1 cellular context compared by ENCODE assay signal in the genomic region with DNA sequence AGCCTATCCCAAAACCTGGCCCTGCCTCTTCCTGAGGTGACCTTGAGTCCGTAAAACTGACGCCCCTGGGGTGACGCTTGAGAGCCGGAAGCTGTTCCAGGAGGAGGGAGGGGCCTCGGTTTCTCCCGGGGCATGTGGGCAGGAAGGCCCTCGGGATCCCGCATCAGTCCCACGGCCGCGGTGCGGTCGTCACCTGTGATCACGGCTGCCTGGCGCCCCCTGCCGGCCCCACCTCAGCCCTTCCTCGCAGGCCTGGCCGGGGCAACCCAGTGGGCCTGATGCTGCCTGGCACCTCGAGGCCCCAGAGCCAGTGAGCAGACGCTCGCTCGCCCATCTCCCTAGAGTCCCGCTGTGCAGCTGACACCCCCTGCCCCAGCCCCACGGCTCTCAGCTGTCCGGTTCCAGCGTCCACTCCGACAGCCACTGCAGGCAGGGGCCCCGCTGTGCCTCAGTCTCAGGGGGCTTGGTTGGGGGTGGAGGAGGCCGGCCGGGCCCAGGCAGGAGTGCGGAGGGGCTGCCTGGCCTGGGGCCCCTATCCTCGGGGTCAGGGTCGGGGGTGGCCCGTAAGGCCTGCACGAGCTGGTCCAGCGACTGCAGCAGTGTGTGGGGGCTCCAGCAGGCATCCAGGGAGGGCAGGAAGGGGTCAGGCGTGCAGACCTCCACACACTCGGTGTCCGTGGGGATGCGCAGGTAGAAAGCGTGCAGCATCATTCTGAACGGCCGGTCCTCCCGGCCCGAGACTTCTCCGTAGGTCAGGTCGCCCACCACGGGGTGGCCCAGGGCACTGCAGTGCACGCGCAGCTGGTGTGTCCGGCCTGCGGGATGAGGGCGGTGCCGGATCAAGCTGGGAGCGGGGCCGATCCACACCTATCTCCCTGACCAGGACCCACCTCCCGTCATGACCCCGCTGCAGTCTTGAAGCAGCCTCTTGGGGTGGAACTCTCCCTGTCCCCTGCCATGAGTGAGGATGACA.
TF ChIP-seq lines count a peak whose summit lies in the region.

No MANE protein-coding gene starts in this region.

TF ChIP-seq in WTC11, 78 proteins besides CTCF, POLR2A, EP300 and RAD21:
- TF ChIP-seq TP53 (CRISPR knock-in tag; IDR thresholded peaks at IDR 0.05) (0 out of 2 replicates have a peak, but pooled peaks have one; percentile 51), ZNF121 (CRISPR knock-in tag; IDR thresholded peaks at IDR 0.05) (peak; percentile 53; the same call in 1 of the 2 replicates), TEAD4 (CRISPR knock-in tag; IDR thresholded peaks at IDR 0.05) (no peak), E2F5 (CRISPR knock-in tag; IDR thresholded peaks at IDR 0.05) (0 out of 2 replicates have a peak, but pooled peaks have one; percentile 47), ZBTB21 (CRISPR knock-in tag; IDR thresholded peaks at IDR 0.05; ENCODE audit: borderline replicate concordance) (0 out of 2 replicates have a peak, but pooled peaks have one; percentile 50), USF2 (CRISPR knock-in tag; IDR thresholded peaks at IDR 0.05) (peak; percentile 46; the same call in 1 of the 2 replicates), FOXP4 (CRISPR knock-in tag; IDR thresholded peaks at IDR 0.05) (no peak), NFYB (CRISPR knock-in tag; conservative IDR thresholded peaks at IDR 0.05; ENCODE audit: low read depth) (no peak), GTF2I (CRISPR knock-in tag; conservative IDR thresholded peaks at IDR 0.05) (no peak), CBFB (CRISPR knock-in tag; IDR thresholded peaks at IDR 0.05; ENCODE audit: low read depth) (0 out of 2 replicates have a peak, but pooled peaks have one; percentile 84), SP1 (CRISPR knock-in tag; conservative IDR thresholded peaks at IDR 0.05) (0 out of 2 replicates have a peak, but pooled peaks have one; percentile 18), OVOL2 (CRISPR knock-in tag; IDR thresholded peaks at IDR 0.05; ENCODE audit: borderline replicate concordance) (no peak)
- TF ChIP-seq, protein P1, sequence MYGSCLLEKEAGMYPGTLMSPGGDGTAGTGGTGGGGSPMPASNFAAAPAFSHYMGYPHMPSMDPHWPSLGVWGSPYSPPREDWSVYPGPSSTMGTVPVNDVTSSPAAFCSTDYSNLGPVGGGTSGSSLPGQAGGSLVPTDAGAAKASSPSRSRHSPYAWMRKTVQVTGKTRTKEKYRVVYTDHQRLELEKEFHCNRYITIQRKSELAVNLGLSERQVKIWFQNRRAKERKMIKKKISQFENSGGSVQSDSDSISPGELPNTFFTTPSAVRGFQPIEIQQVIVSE (CRISPR knock-in tag; IDR thresholded peaks at IDR 0.05; ENCODE audit: borderline replicate concordance), result no peak
- TF ChIP-seq, protein P2, sequence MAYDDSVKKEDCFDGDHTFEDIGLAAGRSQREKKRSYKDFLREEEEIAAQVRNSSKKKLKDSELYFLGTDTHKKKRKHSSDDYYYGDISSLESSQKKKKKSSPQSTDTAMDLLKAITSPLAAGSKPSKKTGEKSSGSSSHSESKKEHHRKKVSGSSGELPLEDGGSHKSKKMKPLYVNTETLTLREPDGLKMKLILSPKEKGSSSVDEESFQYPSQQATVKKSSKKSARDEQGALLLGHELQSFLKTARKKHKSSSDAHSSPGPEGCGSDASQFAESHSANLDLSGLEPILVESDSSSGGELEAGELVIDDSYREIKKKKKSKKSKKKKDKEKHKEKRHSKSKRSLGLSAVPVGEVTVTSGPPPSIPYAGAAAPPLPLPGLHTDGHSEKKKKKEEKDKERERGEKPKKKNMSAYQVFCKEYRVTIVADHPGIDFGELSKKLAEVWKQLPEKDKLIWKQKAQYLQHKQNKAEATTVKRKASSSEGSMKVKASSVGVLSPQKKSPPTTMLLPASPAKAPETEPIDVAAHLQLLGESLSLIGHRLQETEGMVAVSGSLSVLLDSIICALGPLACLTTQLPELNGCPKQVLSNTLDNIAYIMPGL (CRISPR knock-in tag; IDR thresholded peaks at IDR 0.05), result peak; percentile 61; the same call in 1 of the 2 replicates
- TF ChIP-seq, protein P3, sequence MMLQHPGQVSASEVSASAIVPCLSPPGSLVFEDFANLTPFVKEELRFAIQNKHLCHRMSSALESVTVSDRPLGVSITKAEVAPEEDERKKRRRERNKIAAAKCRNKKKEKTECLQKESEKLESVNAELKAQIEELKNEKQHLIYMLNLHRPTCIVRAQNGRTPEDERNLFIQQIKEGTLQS (CRISPR knock-in tag; conservative IDR thresholded peaks at IDR 0.05), result no peak
TF ChIP-seq in WTC11: peak in this region for 8.
